Comparison of ENCODE assay signal across 15 cellular contexts in genomic region chr14:96274122-96274910, GRCh38. TPM values are rescaled to one million over a fixed set of nuclear protein-coding genes. Genes with fewer than 3 reads are reported as not detected.
A peak's percentile ranks its signal among the peaks of the same experiment; 100 is the strongest.
DNase-seq lines count a peak whose midpoint lies in the region; ATAC-seq, FAIRE-seq and TF ChIP-seq lines count a peak whose summit lies in the region.
"Had no signal": no experiment of that assay in that cellular context is flagged by ENCODE, and none has a peak within 500 bp of the region (broad histone marks: within the 10 kb centered on the region; RNA-seq: fewer than 3 reads in every experiment).

No MANE protein-coding gene starts in this region.

- H3K9me3 Mint-ChIP-seq in activated naive CD8-positive, alpha-beta T cell treated with anti-CD3 and anti-CD28 coated beads, Interleukin-2, amount 50 U/mL, for 24 hours = peaks cover 10% of the 10 kb centered on the region

- ATAC-seq in body of pancreas (peak; percentile 47), PC-3 (no peak)
- no peak for ATAC-seq in activated naive CD8-positive, alpha-beta T cell treated with anti-CD3 and anti-CD28 coated beads, Interleukin-2, amount 50 U/mL, for 24 hours
- ATAC-seq: stimulated activated naive CD8-positive, alpha-beta T cell treated with anti-CD3 and anti-CD28 coated beads, Interleukin-15, amount 100 ng/mL, for 72 hours had no signal

- intact Hi-C loops in body of pancreas (cut with DNase I) (loop anchor here (5.0 kb wide), 1 partner anchor 172 kb away; no protein-coding TSS in a partner anchor), PC-3 (cut with micrococcal nuclease) (no loop called here)

- H3K36me3 ChIP-seq in body of pancreas (replicated peaks in 1 of 2; ENCODE audit: insufficient read depth in 1 of 2, low read depth in 2 of 2) (no peaks in the 10 kb centered on the region), keratinocyte (ENCODE audit: control insufficient read depth in 2 of 2, extremely low read depth in 1 of 2, insufficient read depth in 2 of 2, low read length in 2 of 2) (no peaks in the 10 kb centered on the region), PC-3 (ENCODE audit: low read depth, low read length) (no peaks in the 10 kb centered on the region)

- CTCF ChIA-PET in PC-3 (lab: Charles Lee) = interaction anchor here (0.7 to 1.1 kb wide), 3 partner anchors 18 to 174 kb away, joined by 3 read pairs; partner anchors contain the start of gene BDKRB1

- DNase-seq in NCI-H1694 treated with DMSO at 0.1 percent for 48 hours (lab: John Stamatoyannopoulos, UW) (peak; percentile 67), NCI-H1694 (lab: John Stamatoyannopoulos, UW) (no peak), body of pancreas (peak in 1 of 4 donors; percentile 31), keratinocyte (ENCODE audit: low read depth, low spot score) (no peak), stromal cell of bone marrow (ENCODE audit: low read depth) (peak; percentile 61), PC-3 (no peak)
- no peak for DNase-seq in activated naive CD8-positive, alpha-beta T cell treated with anti-CD3 and anti-CD28 coated beads, Interleukin-2, amount 50 U/mL, for 24 hours
- DNase-seq in stimulated activated CD4-positive, alpha-beta T cell treated with anti-CD3 and anti-CD28 coated beads, Interleukin-1b, Interleukin-23, amount 100 ng/mL, for 48 hours = no peak
- DNase-seq: activated naive CD8-positive, alpha-beta T cell treated with anti-CD3 and anti-CD28 coated beads, Interleukin-2, amount 10 ng/mL, durations not matched to agents 7 days and 5 days; kidney; stimulated activated CD4-positive, alpha-beta T cell treated with anti-CD3 and anti-CD28 coated beads, Interleukin-4, amount 100 ng/mL, for 1 hour; stimulated activated naive CD8-positive, alpha-beta T cell treated with anti-CD3 and anti-CD28 coated beads, Interleukin-15, amount 100 ng/mL, for 72 hours had no signal

- no peak overlapping the region for H3K4me2 ChIP-seq in keratinocyte (ENCODE audit: control insufficient read depth, extremely low read depth, insufficient read depth, low read depth, low read length)
- no peak overlapping the region for H3K4me2 ChIP-seq in PC-3 (ENCODE audit: low read length)

- POLR2A ChIA-PET in PC-3 (lab: Charles Lee; ENCODE audit: unreplicated experiment) = no interaction called here

- H3K27me3 ChIP-seq in body of pancreas (no peaks in the 10 kb centered on the region), keratinocyte (ENCODE audit: control insufficient read depth, extremely low read depth, insufficient read depth, low read length) (no peaks in the 10 kb centered on the region), PC-3 (ENCODE audit: low read length) (no peaks in the 10 kb centered on the region)

- dilution Hi-C loops in keratinocyte (cut with MboI; ENCODE audit: extremely low pct_ligation_motif_present, low sequenced_read_pairs) = no loop called here

- H3K27ac Mint-ChIP-seq in activated naive CD8-positive, alpha-beta T cell treated with anti-CD3 and anti-CD28 coated beads, Interleukin-2, amount 50 U/mL, for 24 hours = no peak overlapping the region
- H3K27ac Mint-ChIP-seq: activated naive CD8-positive, alpha-beta T cell treated with anti-CD3 and anti-CD28 coated beads, Interleukin-2, amount 10 ng/mL, durations not matched to agents 7 days and 5 days; stimulated activated naive CD8-positive, alpha-beta T cell treated with anti-CD3 and anti-CD28 coated beads, Interleukin-15, amount 100 ng/mL, for 72 hours had no signal

- no peak overlapping the region for H2AFZ ChIP-seq in keratinocyte (ENCODE audit: control insufficient read depth, low read length)
- no peak overlapping the region for H2AFZ ChIP-seq in PC-3 (ENCODE audit: low read length)

- H4K20me1 ChIP-seq in keratinocyte (ENCODE audit: control insufficient read depth, extremely low read depth, insufficient read depth, low read length) = no peaks in the 10 kb centered on the region
- no peaks in the 10 kb centered on the region for H4K20me1 ChIP-seq in PC-3 (ENCODE audit: low read length)

- no peaks in the 10 kb centered on the region for H3F3A ChIP-seq in PC-3 (ENCODE audit: low read length, unreplicated experiment)

- TF ChIP-seq CTCF in body of pancreas (IDR thresholded peaks at IDR 0.05) (no peak), keratinocyte (optimal IDR thresholded peaks at IDR 0.05 in 1 of 3, IDR thresholded peaks at IDR 0.05 in 1 of 3, conservative IDR thresholded peaks at IDR 0.05 in 1 of 3; ENCODE audit: extremely low read depth in 1 of 3, insufficient read depth in 2 of 3, low read length in 3 of 3) (no peak), PC-3 (conservative IDR thresholded peaks at IDR 0.05; ENCODE audit: low read depth, low read length) (no peak)

- H3K79me2 ChIP-seq in keratinocyte (ENCODE audit: control insufficient read depth, insufficient read depth, low read length) (no peaks in the 10 kb centered on the region), PC-3 (ENCODE audit: low read length) (no peaks in the 10 kb centered on the region)

- no peaks in the 10 kb centered on the region for H3K27me3 Mint-ChIP-seq in activated naive CD8-positive, alpha-beta T cell treated with anti-CD3 and anti-CD28 coated beads, Interleukin-2, amount 50 U/mL, for 24 hours
- H3K27me3 Mint-ChIP-seq: stimulated activated naive CD8-positive, alpha-beta T cell treated with anti-CD3 and anti-CD28 coated beads, Interleukin-15, amount 100 ng/mL, for 72 hours had no signal

- no peak for TF ChIP-seq POLR2A in body of pancreas (IDR thresholded peaks at IDR 0.05)

- H3K9ac ChIP-seq in keratinocyte (ENCODE audit: control insufficient read depth, extremely low read depth, insufficient read depth, low read length) (no peak overlapping the region), PC-3 (ENCODE audit: low read length) (no peak overlapping the region)

- no peak overlapping the region for H3K4me3 Mint-ChIP-seq in activated naive CD8-positive, alpha-beta T cell treated with anti-CD3 and anti-CD28 coated beads, Interleukin-2, amount 50 U/mL, for 24 hours
- H3K4me3 Mint-ChIP-seq: activated naive CD8-positive, alpha-beta T cell treated with anti-CD3 and anti-CD28 coated beads, Interleukin-2, amount 10 ng/mL, durations not matched to agents 7 days and 5 days; stimulated activated naive CD8-positive, alpha-beta T cell treated with anti-CD3 and anti-CD28 coated beads, Interleukin-15, amount 100 ng/mL, for 72 hours had no signal

- H3K9me1 ChIP-seq in keratinocyte (ENCODE audit: control insufficient read depth, extremely low read depth, insufficient read depth, low read length) = no peaks in the 10 kb centered on the region

- H3K27ac ChIP-seq in body of pancreas (peak overlapping the region in 3 of 4 donors; percentile 49 to 74 (median 74)), keratinocyte (ENCODE audit: control insufficient read depth, insufficient read depth, low read length) (no peak overlapping the region), PC-3 (ENCODE audit: low read length) (no peak overlapping the region)
- H3K27ac ChIP-seq: HL-60 had no signal

- BruUV-seq in PC-3 (replicated peaks; lab: Mats Ljungman, UMichigan) = no TSS peak

- 58 to 62% methylated on average over 10 of the region's 10 CpGs for WGBS in body of pancreas, 2 donors

- no peaks in the 10 kb centered on the region for H3K36me3 Mint-ChIP-seq in activated naive CD8-positive, alpha-beta T cell treated with anti-CD3 and anti-CD28 coated beads, Interleukin-2, amount 50 U/mL, for 24 hours (ENCODE audit: low read depth)

- H3K4me3 ChIP-seq in body of pancreas = no peak overlapping the region
- no peak overlapping the region for H3K4me3 ChIP-seq in keratinocyte (ENCODE audit: control insufficient read depth in 2 of 3, extremely low read depth in 1 of 3, insufficient read depth in 2 of 3, low read depth in 1 of 3, low read length in 3 of 3)
- H3K4me3 ChIP-seq in PC-3 (ENCODE audit: low read length) = no peak overlapping the region

- H3K4me1 ChIP-seq in body of pancreas (peaks cover 32% of the 10 kb centered on the region), keratinocyte (ENCODE audit: control insufficient read depth, extremely low read depth, insufficient read depth, low read length) (peaks cover 31% of the 10 kb centered on the region), PC-3 (ENCODE audit: insufficient read depth, low read length) (peaks cover 5% of the 10 kb centered on the region)

- H3K9me2 ChIP-seq in PC-3 (replicated peaks; ENCODE audit: low read length) = no peaks in the 10 kb centered on the region

- FAIRE-seq in keratinocyte (lab: Jason Lieb, UNC) = peak; percentile 48
- FAIRE-seq: A204.1, kidney had no signal

- H3K4me1 Mint-ChIP-seq in activated naive CD8-positive, alpha-beta T cell treated with anti-CD3 and anti-CD28 coated beads, Interleukin-2, amount 50 U/mL, for 24 hours = no peaks in the 10 kb centered on the region
- H3K4me1 Mint-ChIP-seq: activated naive CD8-positive, alpha-beta T cell treated with anti-CD3 and anti-CD28 coated beads, Interleukin-2, amount 10 ng/mL, durations not matched to agents 7 days and 5 days had no signal

- H3K9me3 ChIP-seq in body of pancreas = no peaks in the 10 kb centered on the region
- H3K9me3 ChIP-seq in keratinocyte (ENCODE audit: control insufficient read depth, low read depth, low read length) = peaks cover 9% of the 10 kb centered on the region
- H3K9me3 ChIP-seq in PC-3 (ENCODE audit: low read length) = no peaks in the 10 kb centered on the region

RNA-seq across cellular contexts. Expression of gene BDKRB1, which starts 18.3 kb away (rescaled TPM):
- not detected for total RNA-seq in body of pancreas
- polyA plus RNA-seq in keratinocyte = 2.8 to 3.5 TPM (median 3.4 TPM) in 3 replicates
- 0.46 TPM for polyA plus RNA-seq in keratinocyte (2011; ENCODE audit: low read depth)
- 2.1 and 2.5 TPM in 2 replicates for polyA plus RNA-seq in keratinocyte (2011; cell fraction: cytosol; rRNA removed)
- polyA plus RNA-seq in keratinocyte (2011; cell fraction: nucleus; rRNA removed) = 4.0 and 6.3 TPM in 2 replicates
- 1.9 and 4.3 TPM in 2 replicates for polyA plus RNA-seq in keratinocyte (2012; ENCODE audit: low replicate concordance)
- 2.0 to 4.5 TPM (median 3.4 TPM) in 3 replicates for polyA minus RNA-seq in keratinocyte
- polyA minus RNA-seq in keratinocyte (2011; cell fraction: cytosol; rRNA and poly(A)+ RNA removed) = 1.2 TPM
- polyA minus RNA-seq in keratinocyte (2011; cell fraction: nucleus; rRNA and poly(A)+ RNA removed) = 2.3 and 3.4 TPM in 2 replicates
- 0.69 TPM in 1 of 2 replicates, not detected in the other for total RNA-seq in PC-3 (2014; rRNA removed)
- total RNA-seq: activated naive CD8-positive, alpha-beta T cell treated with anti-CD3 and anti-CD28 coated beads, Interleukin-2, amount 10 ng/mL, durations not matched to agents 7 days and 5 days; T-helper 2 cell treated with Interferon-gamma antibody and Interleukin-4, amounts not matched to agents 100 ng/mL and 5 ng/mL, for 36 hours had no signal

Comparison
In these comparisons a context has a peak if more than half of its experiments do, and no peak if none do; other contexts are left out.
1. DNase-seq: peak in NCI-H1694 treated with DMSO at 0.1 percent for 48 hours (single experiment) and stromal cell of bone marrow (single experiment); none in NCI-H1694 (single experiment), keratinocyte (single experiment), activated naive CD8-positive, alpha-beta T cell treated with anti-CD3 and anti-CD28 coated beads, Interleukin-2, amount 50 U/mL, for 24 hours (single experiment), PC-3 (single experiment) and stimulated activated CD4-positive, alpha-beta T cell treated with anti-CD3 and anti-CD28 coated beads, Interleukin-1b, Interleukin-23, amount 100 ng/mL, for 48 hours (single experiment).
2. H3K27ac ChIP-seq: peak in body of pancreas (3 of 4); none in keratinocyte (single experiment) and PC-3 (single experiment).